ENCODE assay signal across 7 cellular contexts in the genomic region with DNA sequence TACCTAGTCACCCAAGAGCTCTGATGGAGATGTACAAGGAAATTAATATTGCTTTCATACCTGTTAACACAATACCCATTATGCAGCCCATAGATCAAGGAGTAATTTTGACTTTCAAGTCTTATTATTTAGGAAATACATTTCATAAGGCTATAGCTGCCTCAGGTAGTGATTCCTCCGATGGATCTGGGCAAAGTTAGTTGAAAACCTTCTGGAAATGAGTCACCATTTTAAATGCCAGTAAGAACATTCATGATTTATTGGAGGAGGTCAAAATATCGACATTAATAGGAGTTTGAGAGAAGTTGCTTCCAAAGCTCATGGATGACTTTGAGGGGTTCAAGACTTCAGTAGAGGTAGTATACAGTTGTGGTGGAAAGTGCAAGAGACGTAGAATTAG.
"Had no signal": no experiment of that assay in that cellular context is flagged by ENCODE, and none has a peak within 500 bp of the region (broad histone marks: within the 10 kb centered on the region; RNA-seq: fewer than 3 reads in every experiment).

No MANE protein-coding gene starts in this region.

- DNase-seq: IMR-90, KBM-7, KG1 had no signal

- H3K9ac ChIP-seq: KMS-11 had no signal

- H3K4me2 ChIP-seq: KMS-11 had no signal

- H3K4me3 ChIP-seq: K562 had no signal

- H3K27ac ChIP-seq: HL-60, KMS-11 had no signal

- ATAC-seq: HepG2, K562 had no signal
